Comparison of ENCODE assay signal across 1 cellular context in genomic region chr6:42746452-42747400, GRCh38.
A peak's percentile ranks its signal among the peaks of the same experiment; 100 is the strongest.
TF ChIP-seq lines count a peak whose summit lies in the region.

No MANE protein-coding gene starts in this region.

TF ChIP-seq in HEK293, 187 proteins besides CTCF, POLR2A, EP300 and RAD21 (continued from another document and continues in another):
- TF ChIP-seq, protein P1, sequence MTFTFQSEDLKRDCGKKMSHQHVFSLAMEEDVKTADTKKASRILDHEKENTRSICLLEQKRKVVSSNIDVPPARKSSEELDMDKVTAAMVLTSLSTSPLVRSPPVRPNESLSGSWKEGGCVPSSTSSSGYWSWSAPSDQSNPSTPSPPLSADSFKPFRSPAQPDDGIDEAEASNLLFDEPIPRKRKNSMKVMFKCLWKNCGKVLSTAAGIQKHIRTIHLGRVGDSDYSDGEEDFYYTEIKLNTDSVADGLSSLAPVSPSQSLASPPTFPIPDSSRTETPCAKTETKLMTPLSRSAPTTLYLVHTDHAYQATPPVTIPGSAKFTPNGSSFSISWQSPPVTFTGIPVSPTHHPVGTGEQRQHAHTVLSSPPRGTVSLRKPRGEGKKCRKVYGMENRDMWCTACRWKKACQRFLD (tag by site-specific recombination; IDR thresholded peaks at IDR 0.05), result no peak
- TF ChIP-seq, protein P2, sequence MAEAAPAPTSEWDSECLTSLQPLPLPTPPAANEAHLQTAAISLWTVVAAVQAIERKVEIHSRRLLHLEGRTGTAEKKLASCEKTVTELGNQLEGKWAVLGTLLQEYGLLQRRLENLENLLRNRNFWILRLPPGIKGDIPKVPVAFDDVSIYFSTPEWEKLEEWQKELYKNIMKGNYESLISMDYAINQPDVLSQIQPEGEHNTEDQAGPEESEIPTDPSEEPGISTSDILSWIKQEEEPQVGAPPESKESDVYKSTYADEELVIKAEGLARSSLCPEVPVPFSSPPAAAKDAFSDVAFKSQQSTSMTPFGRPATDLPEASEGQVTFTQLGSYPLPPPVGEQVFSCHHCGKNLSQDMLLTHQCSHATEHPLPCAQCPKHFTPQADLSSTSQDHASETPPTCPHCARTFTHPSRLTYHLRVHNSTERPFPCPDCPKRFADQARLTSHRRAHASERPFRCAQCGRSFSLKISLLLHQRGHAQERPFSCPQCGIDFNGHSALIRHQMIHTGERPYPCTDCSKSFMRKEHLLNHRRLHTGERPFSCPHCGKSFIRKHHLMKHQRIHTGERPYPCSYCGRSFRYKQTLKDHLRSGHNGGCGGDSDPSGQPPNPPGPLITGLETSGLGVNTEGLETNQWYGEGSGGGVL (tag by site-specific recombination; IDR thresholded peaks at IDR 0.05), result peak; percentile 94
- TF ChIP-seq, protein P3, sequence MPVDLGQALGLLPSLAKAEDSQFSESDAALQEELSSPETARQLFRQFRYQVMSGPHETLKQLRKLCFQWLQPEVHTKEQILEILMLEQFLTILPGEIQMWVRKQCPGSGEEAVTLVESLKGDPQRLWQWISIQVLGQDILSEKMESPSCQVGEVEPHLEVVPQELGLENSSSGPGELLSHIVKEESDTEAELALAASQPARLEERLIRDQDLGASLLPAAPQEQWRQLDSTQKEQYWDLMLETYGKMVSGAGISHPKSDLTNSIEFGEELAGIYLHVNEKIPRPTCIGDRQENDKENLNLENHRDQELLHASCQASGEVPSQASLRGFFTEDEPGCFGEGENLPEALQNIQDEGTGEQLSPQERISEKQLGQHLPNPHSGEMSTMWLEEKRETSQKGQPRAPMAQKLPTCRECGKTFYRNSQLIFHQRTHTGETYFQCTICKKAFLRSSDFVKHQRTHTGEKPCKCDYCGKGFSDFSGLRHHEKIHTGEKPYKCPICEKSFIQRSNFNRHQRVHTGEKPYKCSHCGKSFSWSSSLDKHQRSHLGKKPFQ (tag by site-specific recombination; IDR thresholded peaks at IDR 0.05), result no peak
- TF ChIP-seq ZFP69B (tag by site-specific recombination; IDR thresholded peaks at IDR 0.05) (peak; percentile 63), ELK4 (IDR thresholded peaks at IDR 0.05; ENCODE audit: borderline replicate concordance, low read depth, low read length) (no peak), ZNF37A (tag by site-specific recombination; IDR thresholded peaks at IDR 0.05) (no peak), OSR2 (tag by site-specific recombination; IDR thresholded peaks at IDR 0.05) (peak; percentile 54; the same call in 1 of the 2 replicates), MZF1 (tag by site-specific recombination; IDR thresholded peaks at IDR 0.05; ENCODE audit: borderline replicate concordance) (no peak), YY2 (tag by site-specific recombination; IDR thresholded peaks at IDR 0.05) (peak; percentile 7; the same call in 1 of the 2 replicates), ZBTB1 (tag by site-specific recombination; IDR thresholded peaks at IDR 0.05) (no peak), ZBTB8A (tag by site-specific recombination; IDR thresholded peaks at IDR 0.05) (peak; percentile 88), ZNF561 (tag by site-specific recombination; IDR thresholded peaks at IDR 0.05; ENCODE audit: borderline replicate concordance) (peak; percentile 76; the same call in 1 of the 2 replicates), ZNF174 (tag by site-specific recombination; IDR thresholded peaks at IDR 0.05) (no peak), TRIM28 (IDR thresholded peaks at IDR 0.05; ENCODE audit: borderline replicate concordance, low read length) (no peak), ZBTB26 (tag by site-specific recombination; optimal IDR thresholded peaks at IDR 0.05) (peak; percentile 72), ZSCAN18 (tag by site-specific recombination; IDR thresholded peaks at IDR 0.05) (0 out of 2 replicates have a peak, but pooled peaks have one; percentile 29), KLF7 (tag by site-specific recombination; IDR thresholded peaks at IDR 0.05; ENCODE audit: borderline replicate concordance) (peak; percentile 72; the same call in 1 of the 2 replicates), ZNF600 (tag by site-specific recombination; IDR thresholded peaks at IDR 0.05) (no peak; the same call in 1 of the 2 replicates), KLF1 (tag by site-specific recombination; IDR thresholded peaks at IDR 0.05) (peak; percentile 97), HOXA7 (CRISPR knock-in tag; IDR thresholded peaks at IDR 0.05; ENCODE audit: borderline replicate concordance) (no peak), KLF16 (tag by site-specific recombination; IDR thresholded peaks at IDR 0.05) (no peak; the same call in 1 of the 2 replicates), ZNF433 (tag by site-specific recombination; IDR thresholded peaks at IDR 0.05; ENCODE audit: low read depth) (no peak), ZNF596 (tag by site-specific recombination; IDR thresholded peaks at IDR 0.05) (no peak; the same call in 1 of the 2 replicates), ZNF214 (tag by site-specific recombination; IDR thresholded peaks at IDR 0.05; ENCODE audit: borderline replicate concordance) (no peak), ZNF776 (tag by site-specific recombination; IDR thresholded peaks at IDR 0.05; ENCODE audit: borderline replicate concordance) (no peak), AEBP2 (tag by site-specific recombination; IDR thresholded peaks at IDR 0.05; ENCODE audit: borderline replicate concordance) (no peak), ZNF138 (tag by site-specific recombination; IDR thresholded peaks at IDR 0.05; ENCODE audit: borderline replicate concordance) (no peak), SETDB1 (IDR thresholded peaks at IDR 0.05; ENCODE audit: insufficient read length, low read length) (no peak), ZNF133 (tag by site-specific recombination; IDR thresholded peaks at IDR 0.05) (no peak), ZNF623 (tag by site-specific recombination; IDR thresholded peaks at IDR 0.05) (no peak), FEZF1 (tag by site-specific recombination; IDR thresholded peaks at IDR 0.05) (no peak), ZNF416 (tag by site-specific recombination; IDR thresholded peaks at IDR 0.05) (no peak), ZNF239 (tag by site-specific recombination; IDR thresholded peaks at IDR 0.05) (no peak; the same call in 1 of the 2 replicates), ZNF211 (tag by site-specific recombination; IDR thresholded peaks at IDR 0.05; ENCODE audit: low read depth) (no peak), ZBTB10 (tag by site-specific recombination; IDR thresholded peaks at IDR 0.05) (peak; percentile 90)
- TF ChIP-seq, protein P4, sequence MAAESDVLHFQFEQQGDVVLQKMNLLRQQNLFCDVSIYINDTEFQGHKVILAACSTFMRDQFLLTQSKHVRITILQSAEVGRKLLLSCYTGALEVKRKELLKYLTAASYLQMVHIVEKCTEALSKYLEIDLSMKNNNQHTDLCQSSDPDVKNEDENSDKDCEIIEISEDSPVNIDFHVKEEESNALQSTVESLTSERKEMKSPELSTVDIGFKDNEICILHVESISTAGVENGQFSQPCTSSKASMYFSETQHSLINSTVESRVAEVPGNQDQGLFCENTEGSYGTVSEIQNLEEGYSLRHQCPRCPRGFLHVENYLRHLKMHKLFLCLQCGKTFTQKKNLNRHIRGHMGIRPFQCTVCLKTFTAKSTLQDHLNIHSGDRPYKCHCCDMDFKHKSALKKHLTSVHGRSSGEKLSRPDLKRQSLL (tag by site-specific recombination; IDR thresholded peaks at IDR 0.05), result no peak
- TF ChIP-seq, protein P5, sequence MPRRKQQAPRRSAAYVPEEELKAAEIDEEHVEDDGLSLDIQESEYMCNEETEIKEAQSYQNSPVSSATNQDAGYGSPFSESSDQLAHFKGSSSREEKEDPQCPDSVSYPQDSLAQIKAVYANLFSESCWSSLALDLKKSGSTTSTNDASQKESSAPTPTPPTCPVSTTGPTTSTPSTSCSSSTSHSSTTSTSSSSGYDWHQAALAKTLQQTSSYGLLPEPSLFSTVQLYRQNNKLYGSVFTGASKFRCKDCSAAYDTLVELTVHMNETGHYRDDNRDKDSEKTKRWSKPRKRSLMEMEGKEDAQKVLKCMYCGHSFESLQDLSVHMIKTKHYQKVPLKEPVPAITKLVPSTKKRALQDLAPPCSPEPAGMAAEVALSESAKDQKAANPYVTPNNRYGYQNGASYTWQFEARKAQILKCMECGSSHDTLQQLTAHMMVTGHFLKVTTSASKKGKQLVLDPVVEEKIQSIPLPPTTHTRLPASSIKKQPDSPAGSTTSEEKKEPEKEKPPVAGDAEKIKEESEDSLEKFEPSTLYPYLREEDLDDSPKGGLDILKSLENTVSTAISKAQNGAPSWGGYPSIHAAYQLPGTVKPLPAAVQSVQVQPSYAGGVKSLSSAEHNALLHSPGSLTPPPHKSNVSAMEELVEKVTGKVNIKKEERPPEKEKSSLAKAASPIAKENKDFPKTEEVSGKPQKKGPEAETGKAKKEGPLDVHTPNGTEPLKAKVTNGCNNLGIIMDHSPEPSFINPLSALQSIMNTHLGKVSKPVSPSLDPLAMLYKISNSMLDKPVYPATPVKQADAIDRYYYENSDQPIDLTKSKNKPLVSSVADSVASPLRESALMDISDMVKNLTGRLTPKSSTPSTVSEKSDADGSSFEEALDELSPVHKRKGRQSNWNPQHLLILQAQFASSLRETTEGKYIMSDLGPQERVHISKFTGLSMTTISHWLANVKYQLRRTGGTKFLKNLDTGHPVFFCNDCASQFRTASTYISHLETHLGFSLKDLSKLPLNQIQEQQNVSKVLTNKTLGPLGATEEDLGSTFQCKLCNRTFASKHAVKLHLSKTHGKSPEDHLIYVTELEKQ (tag by site-specific recombination; IDR thresholded peaks at IDR 0.05; ENCODE audit: borderline replicate concordance), result no peak
- TF ChIP-seq, protein P6, sequence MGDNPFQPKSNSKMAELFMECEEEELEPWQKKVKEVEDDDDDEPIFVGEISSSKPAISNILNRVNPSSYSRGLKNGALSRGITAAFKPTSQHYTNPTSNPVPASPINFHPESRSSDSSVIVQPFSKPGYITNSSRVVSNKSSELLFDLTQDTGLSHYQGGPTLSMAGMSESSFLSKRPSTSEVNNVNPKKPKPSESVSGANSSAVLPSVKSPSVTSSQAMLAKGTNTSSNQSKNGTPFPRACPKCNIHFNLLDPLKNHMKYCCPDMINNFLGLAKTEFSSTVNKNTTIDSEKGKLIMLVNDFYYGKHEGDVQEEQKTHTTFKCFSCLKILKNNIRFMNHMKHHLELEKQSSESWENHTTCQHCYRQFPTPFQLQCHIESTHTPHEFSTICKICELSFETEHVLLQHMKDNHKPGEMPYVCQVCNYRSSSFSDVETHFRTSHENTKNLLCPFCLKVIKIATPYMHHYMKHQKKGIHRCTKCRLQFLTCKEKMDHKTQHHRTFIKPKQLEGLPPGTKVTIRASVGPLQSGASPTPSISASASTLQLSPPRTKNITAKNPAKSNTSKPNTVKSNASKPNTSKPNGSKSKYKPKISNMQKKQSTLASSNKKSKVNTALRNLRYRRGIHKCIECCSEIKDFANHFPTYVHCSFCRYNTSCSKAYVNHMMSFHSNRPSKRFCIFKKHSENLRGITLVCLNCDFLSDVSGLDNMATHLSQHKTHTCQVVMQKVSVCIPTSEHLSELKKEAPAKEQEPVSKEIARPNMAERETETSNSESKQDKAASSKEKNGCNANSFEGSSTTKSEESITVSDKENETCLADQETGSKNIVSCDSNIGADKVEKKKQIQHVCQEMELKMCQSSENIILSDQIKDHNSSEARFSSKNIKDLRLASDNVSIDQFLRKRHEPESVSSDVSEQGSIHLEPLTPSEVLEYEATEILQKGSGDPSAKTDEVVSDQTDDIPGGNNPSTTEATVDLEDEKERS (tag by site-specific recombination; IDR thresholded peaks at IDR 0.05), result no peak
